8 cellular contexts compared by ENCODE assay signal in the genomic region with DNA sequence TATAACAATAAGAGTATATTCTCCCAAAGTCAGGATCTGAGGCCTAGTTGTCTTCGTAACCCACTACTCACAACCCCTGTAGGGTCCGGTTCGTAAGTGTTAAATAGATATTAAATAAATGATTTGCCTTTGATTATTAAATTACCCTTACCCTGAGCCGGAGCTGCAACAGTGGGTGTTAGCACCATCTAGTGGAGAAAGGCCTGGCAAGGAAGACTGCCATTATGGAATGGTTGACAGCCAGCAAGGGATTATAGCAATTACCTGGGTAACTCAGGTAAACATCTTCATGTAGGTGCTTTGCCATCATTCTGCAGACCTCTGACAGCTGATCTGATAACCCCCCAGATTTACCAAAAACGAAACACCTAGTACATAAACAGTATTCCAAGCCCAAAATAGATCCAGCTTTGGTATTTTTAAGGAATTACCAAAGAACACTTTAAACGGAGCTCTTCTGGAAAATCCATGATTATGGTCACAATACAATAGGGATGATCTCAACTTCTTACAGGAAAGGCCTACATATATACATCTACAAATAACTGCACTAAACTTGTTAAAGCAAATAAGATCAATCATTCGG.
DNase-seq lines count a peak whose midpoint lies in the region; ATAC-seq and TF ChIP-seq lines count a peak whose summit lies in the region.

No MANE protein-coding gene starts in this region.

- DNase-seq in activated T-cell treated with anti-CD3 and anti-CD28 coated beads for 24 hours (ENCODE audit: low read depth) = peak; percentile 4
- DNase-seq in activated T-cell treated with anti-CD3 and anti-CD28 coated beads, Interleukin-2, amount 50 U/mL, for 1 hour = no peak
- peak; percentile 47 for DNase-seq in LoVo (ENCODE audit: low spot score)
- DNase-seq in glutamatergic neuron = peak; percentile 47
- peak; percentile 28 for DNase-seq in smooth muscle cell of the brain vasculature (ENCODE audit: low read depth, low spot score)
- no peak for DNase-seq in effector CD8-positive, alpha-beta T cell (lab: John Stamatoyannopoulos, UW)

- H3K27ac Mint-ChIP-seq in glutamatergic neuron (ENCODE audit: unreplicated experiment) = no peak overlapping the region

- no peaks in the 10 kb centered on the region for H3K4me1 Mint-ChIP-seq in glutamatergic neuron (ENCODE audit: low read depth, unreplicated experiment)

- H3K4me3 Mint-ChIP-seq in glutamatergic neuron (ENCODE audit: unreplicated experiment) = no peak overlapping the region

- no peak overlapping the region for H3K4me3 ChIP-seq in WI38 (ENCODE audit: low read depth, low read length)

- no peaks in the 10 kb centered on the region for H3K9me3 Mint-ChIP-seq in glutamatergic neuron (ENCODE audit: unreplicated experiment)

- H3K27me3 Mint-ChIP-seq in glutamatergic neuron (ENCODE audit: unreplicated experiment) = no peaks in the 10 kb centered on the region

- H3K36me3 Mint-ChIP-seq in glutamatergic neuron (ENCODE audit: unreplicated experiment) = no peaks in the 10 kb centered on the region

- no peak for ATAC-seq in HG03025 (IDR thresholded peaks at IDR 0.05; ENCODE audit: low FRiP score, unreplicated experiment)

- TF ChIP-seq CTCF in WI38 (IDR thresholded peaks at IDR 0.05; ENCODE audit: low read depth, low read length) (peak; percentile 70), glutamatergic neuron (IDR thresholded peaks at IDR 0.05; ENCODE audit: partially characterized antibody, unreplicated experiment) (peak; percentile 60)

Comparison
In these comparisons a context has a peak if more than half of its experiments do, and no peak if none do; other contexts are left out.
1. DNase-seq: peak in activated T-cell treated with anti-CD3 and anti-CD28 coated beads for 24 hours (single experiment), LoVo (single experiment), glutamatergic neuron (single experiment) and smooth muscle cell of the brain vasculature (single experiment); none in activated T-cell treated with anti-CD3 and anti-CD28 coated beads, Interleukin-2, amount 50 U/mL, for 1 hour (single experiment) and effector CD8-positive, alpha-beta T cell (single experiment).